9 cellular contexts compared by ENCODE assay signal in the genomic region with DNA sequence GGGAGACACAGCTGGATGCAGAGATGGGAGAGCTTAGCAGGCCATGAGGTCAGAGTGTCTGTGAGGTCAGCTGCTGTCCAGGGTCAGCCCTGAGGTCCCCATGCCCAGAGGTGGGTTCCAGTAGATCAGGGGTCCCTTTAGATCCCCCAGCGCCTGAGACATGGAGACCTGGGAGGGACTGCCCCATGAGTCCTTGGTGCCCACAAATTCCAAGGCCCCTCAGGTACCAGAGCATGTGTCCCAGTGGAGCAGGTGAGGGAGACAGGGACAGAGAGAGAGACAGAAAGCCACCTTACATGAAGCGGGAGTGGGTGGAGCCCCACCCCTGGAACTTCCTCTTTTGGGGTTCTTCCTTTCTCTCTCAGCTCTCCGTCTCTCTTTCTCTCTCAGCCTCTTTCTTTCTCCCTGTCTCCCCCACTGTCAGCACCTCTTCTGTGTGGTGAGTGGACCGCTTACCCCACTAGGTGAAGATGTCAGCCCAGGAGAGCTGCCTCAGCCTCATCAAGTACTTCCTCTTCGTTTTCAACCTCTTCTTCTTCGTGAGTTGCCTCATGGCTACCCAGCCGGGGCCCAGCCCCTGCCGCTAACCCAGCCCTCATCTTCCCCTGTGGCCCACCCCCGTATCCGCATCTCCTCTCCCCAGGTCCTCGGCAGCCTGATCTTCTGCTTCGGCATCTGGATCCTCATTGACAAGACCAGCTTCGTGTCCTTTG. TPM values are rescaled to one million over a fixed set of nuclear protein-coding genes. Genes with fewer than 3 reads are reported as not detected.
DNase-seq lines count a peak whose midpoint lies in the region; ATAC-seq, FAIRE-seq and TF ChIP-seq lines count a peak whose summit lies in the region.
"Had no signal": no experiment of that assay in that cellular context is flagged by ENCODE, and none has a peak within 500 bp of the region (broad histone marks: within the 10 kb centered on the region; RNA-seq: fewer than 3 reads in every experiment).

A gene with protein sequence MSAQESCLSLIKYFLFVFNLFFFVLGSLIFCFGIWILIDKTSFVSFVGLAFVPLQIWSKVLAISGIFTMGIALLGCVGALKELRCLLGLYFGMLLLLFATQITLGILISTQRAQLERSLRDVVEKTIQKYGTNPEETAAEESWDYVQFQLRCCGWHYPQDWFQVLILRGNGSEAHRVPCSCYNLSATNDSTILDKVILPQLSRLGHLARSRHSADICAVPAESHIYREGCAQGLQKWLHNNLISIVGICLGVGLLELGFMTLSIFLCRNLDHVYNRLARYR (plus strand): TSS at position 336 of the 713 bp plus-strand sequence. CDS start 135 bp downstream, at position 471.

- peaks cover 57% of the 10 kb centered on the region for H3K4me1 Mint-ChIP-seq in T-helper 2 cell treated with Interferon-gamma antibody and Interleukin-4, amounts not matched to agents 5 μg/mL and 100 μg/mL, for 36 hours (ENCODE audit: low read depth)

- H3K27ac Mint-ChIP-seq in T-helper 2 cell treated with Interferon-gamma antibody and Interleukin-4, amounts not matched to agents 5 μg/mL and 100 μg/mL, for 36 hours: peak within 1 kb of the TSS; percentile 98

- TF ChIP-seq EP300 in GM12878 (IDR thresholded peaks at IDR 0.05; ENCODE audit: borderline replicate concordance in 1 of 2, control insufficient read depth in 1 of 2, low read depth in 2 of 2, low read length in 2 of 2): no peak

- H3K36me3 ChIP-seq in GM12878 (ENCODE audit: control insufficient read depth in 2 of 2, insufficient read depth in 2 of 2, low read length in 1 of 2): 0 out of 4 replicates have a peak, but pooled peaks cover 0 to 3% of the 10 kb centered on the region in 2 experiments
- H3K36me3 ChIP-seq in psoas muscle (ENCODE audit: insufficient read depth in 1 of 2, low read depth in 1 of 2): peaks cover 0 to 3% of the 10 kb centered on the region in 2 donors

- in situ Hi-C loops in GM18951 (cut with MboI; ENCODE audit: low sequenced_read_pairs, unreplicated experiment): no loop called here
- in situ Hi-C loops in GM12878 (cut with MboI): no loop called here

- H3K4me1 ChIP-seq in GM12878 (ENCODE audit: control insufficient read depth, insufficient read depth, low read length) (peaks cover 60% of the 10 kb centered on the region), psoas muscle (peaks cover 5% of the 10 kb centered on the region)

- H3K27me3 ChIP-seq in GM12878 (replicated peaks in 1 of 2; ENCODE audit: control insufficient read depth in 2 of 2, insufficient read depth in 2 of 2, low read length in 1 of 2) (no peaks in the 10 kb centered on the region), psoas muscle (ENCODE audit: insufficient read depth in 3 of 3, low read length in 2 of 3) (no peaks in the 10 kb centered on the region)

- H4K20me1 ChIP-seq in GM12878 (ENCODE audit: control insufficient read depth, insufficient read depth): no peaks in the 10 kb centered on the region

- H2AFZ ChIP-seq in GM12878 (ENCODE audit: control insufficient read depth, low read depth, low read length): peak within 1 kb of the TSS; percentile 77

- intact Hi-C loops in GM12878 (cut with micrococcal nuclease; ENCODE audit: unreplicated experiment): no loop called here
- intact Hi-C loops in psoas muscle (cut with DNase I): no loop called here

- DNase-seq in T-helper 2 cell treated with Interferon-gamma antibody and Interleukin-4, amounts not matched to agents 5 μg/mL and 100 μg/mL, for 36 hours (ENCODE audit: low spot score): peak; percentile 53
- DNase-seq in GM12878 (ENCODE audit: low read depth, low spot score) (no peak), psoas muscle (no peak), anterior cingulate cortex (lab: John Stamatoyannopoulos, UW) (no peak)

- peak within 1 kb of the TSS; percentile 94 for H3K9ac ChIP-seq in GM12878 (ENCODE audit: control insufficient read depth, insufficient read depth, low read length)

- RAD21 ChIA-PET in GM12878 (lab: Charles Lee; ENCODE audit: unreplicated experiment): interaction anchor here (0.8 to 1.5 kb wide), 4 partner anchors 9 to 135 kb away, joined by 3 to 10 read pairs (median 4); partner anchors contain the start of gene ALDH16A1

- CTCF ChIA-PET in GM12878 (lab: Yijun Ruan, JAX): interaction anchor here (0.5 to 1.6 kb wide), 6 partner anchors 18 to 138 kb away, joined by 3 to 7 read pairs (median 4); partner anchors contain the start of genes FLT3LG and TEAD2

- POLR2A ChIA-PET in GM12878 (lab: Charles Lee): interaction anchor here (0.5 to 3.5 kb wide), 4 partner anchors 9 to 1165 kb away, joined by 3 to 24 read pairs (median 6); partner anchors contain the start of genes GYS1 and RUVBL2

- TF ChIP-seq CTCF in GM12878 (IDR thresholded peaks at IDR 0.05 in 2 of 3, conservative IDR thresholded peaks at IDR 0.05 in 1 of 3; ENCODE audit: control insufficient read depth in 2 of 3, extremely low read depth in 1 of 3, insufficient read depth in 1 of 3, low read depth in 3 of 3, low read length in 3 of 3): no peak
- TF ChIP-seq CTCF in psoas muscle (IDR thresholded peaks at IDR 0.05): no peak

- TF ChIP-seq POLR2A in GM18951 (IDR thresholded peaks at IDR 0.05; ENCODE audit: extremely low read depth, insufficient read depth, insufficient read length): peak; percentile 87
- peak; percentile 81 for TF ChIP-seq POLR2A in GM12878 (IDR thresholded peaks at IDR 0.05; ENCODE audit: low read depth, low read length)

- TSS peak; percentile 69 for BruUV-seq in GM12878 (replicated peaks; lab: Mats Ljungman, UMichigan)

- peaks cover 43% of the 10 kb centered on the region for H3K79me2 ChIP-seq in GM12878 (ENCODE audit: control insufficient read depth, insufficient read depth, low read length)

- peak; percentile 75 for FAIRE-seq in GM12878 (lab: Jason Lieb, UNC)

- H3K36me3 Mint-ChIP-seq in T-helper 2 cell treated with Interferon-gamma antibody and Interleukin-4, amounts not matched to agents 5 μg/mL and 100 μg/mL, for 36 hours (ENCODE audit: low read depth): peaks cover 34% of the 10 kb centered on the region

- WGBS in GM12878 (ENCODE audit: insufficient coverage, insufficient replicate concordance, low lambda C conversion rate, missing lambda C conversion rate): 2% methylated on average over 13 of the region's 13 CpGs
- 69 to 74% (median 71%) methylated on average over 12 to 13 of the region's 13 CpGs for WGBS in psoas muscle, 3 donors

- H3K27ac ChIP-seq in GM12878 (ENCODE audit: control insufficient read depth, insufficient read depth) (peak within 1 kb of the TSS; percentile 98), psoas muscle (no peak within 1 kb of the TSS)

- peak within 1 kb of the TSS; percentile 99 for H3K4me2 ChIP-seq in GM12878 (ENCODE audit: control insufficient read depth, insufficient read depth)

- H3K9me3 ChIP-seq in GM12878 (replicated peaks; ENCODE audit: control insufficient read depth, insufficient read depth, low read length) (no peaks in the 10 kb centered on the region), psoas muscle (no peaks in the 10 kb centered on the region)

- no peak for TF ChIP-seq RAD21 in GM12878 (IDR thresholded peaks at IDR 0.05; ENCODE audit: insufficient read depth, low read depth, low read length)

- H3K9me3 Mint-ChIP-seq in T-helper 2 cell treated with Interferon-gamma antibody and Interleukin-4, amounts not matched to agents 5 μg/mL and 100 μg/mL, for 36 hours: no peaks in the 10 kb centered on the region

- SMC1A ChIA-PET in GM12878 (lab: Charles Lee; ENCODE audit: uncharacterized antibody, unreplicated experiment): interaction anchor here (0.8 to 1.9 kb wide), 6 partner anchors 9 to 160 kb away, joined by 3 to 8 read pairs (median 4); partner anchors contain the start of gene SLC6A16

- peak; percentile 56 for ATAC-seq in GM12878
- no peak for ATAC-seq in psoas muscle
- ATAC-seq in HG03439 (IDR thresholded peaks at IDR 0.05; ENCODE audit: unreplicated experiment): no peak
- no peak for ATAC-seq in HG02610 (IDR thresholded peaks at IDR 0.05; ENCODE audit: unreplicated experiment)
- no peak for ATAC-seq in GM19324 (IDR thresholded peaks at IDR 0.05; ENCODE audit: low FRiP score, unreplicated experiment)
- ATAC-seq: HCT116 had no signal

- peak within 1 kb of the TSS; percentile 86 for H3K4me3 ChIP-seq in GM12878
- peak within 1 kb of the TSS; percentile 25 for H3K4me3 ChIP-seq in psoas muscle

- peak within 1 kb of the TSS; percentile 98 for H3K4me3 Mint-ChIP-seq in T-helper 2 cell treated with Interferon-gamma antibody and Interleukin-4, amounts not matched to agents 5 μg/mL and 100 μg/mL, for 36 hours

- no peaks in the 10 kb centered on the region for H3K27me3 Mint-ChIP-seq in T-helper 2 cell treated with Interferon-gamma antibody and Interleukin-4, amounts not matched to agents 5 μg/mL and 100 μg/mL, for 36 hours (ENCODE audit: low read depth)

RNA-seq across cellular contexts. Expression of the gene that starts here (rescaled TPM):
- total RNA-seq in GM12878 (2013; cell fraction: nucleolus; rRNA removed): 148 and 174 TPM in 2 replicates
- total RNA-seq in GM12878 (2014; rRNA removed) (106 and 121 TPM in 2 replicates), GM12878 (2014; rRNA removed; fragmentation: Illumina TruSeq; extraction: Trizol) (142 and 155 TPM in 2 replicates), GM12878 (2021) (256 and 267 TPM in 2 replicates), psoas muscle (1 to 10 TPM; 2.3 to 4.7 (median 4.4) TPM)
- 158 TPM for polyA plus RNA-seq in GM12878 (2011; ENCODE audit: low read depth)
- polyA plus RNA-seq in GM12878 (2011; rRNA removed) (17.7 and 34.1 TPM in 2 replicates), GM12878 (2014; fragmentation: Illumina TruSeq; extraction: Trizol) (243 and 359 TPM in 2 replicates), GM12878 (2014; fragmentation: Nextera tagmentation; extraction: Ambion mirVana) (10 to 100 TPM; 46.7 to 48.0 TPM), GM12878 (2014; rRNA removed) (161 and 178 TPM in 2 replicates), GM12878 (2016; fragmentation: Nextera tagmentation; extraction: Ambion mirVana) (10 to 100 TPM; 88.5 to 93.9 TPM), psoas muscle (1 to 10 TPM in 2 of 3 donors, under 1 TPM in 1; 0.66 to 1.6 (median 1.6) TPM)
- polyA plus RNA-seq in GM12878 (2011; cell fraction: cytosol; rRNA removed): 110 and 112 TPM in 2 replicates
- polyA plus RNA-seq in GM12878 (2011; cell fraction: nucleus; rRNA removed): 182 and 224 TPM in 2 replicates
- polyA plus RNA-seq in GM12878 (2012): 332 and 419 TPM in 2 replicates
- polyA minus RNA-seq in GM12878 (2011; rRNA and poly(A)+ RNA removed): 147 and 209 TPM in 2 replicates
- 76.3 and 87.6 TPM in 2 replicates for polyA minus RNA-seq in GM12878 (2011; cell fraction: cytosol; rRNA and poly(A)+ RNA removed)
- 43.4 and 77.2 TPM in 2 replicates for polyA minus RNA-seq in GM12878 (2011; cell fraction: nucleus; rRNA and poly(A)+ RNA removed)

Comparison
In these comparisons a context has a peak if more than half of its experiments do, and no peak if none do; other contexts are left out.
1. RNA of the gene that starts here (total RNA-seq): 106 to 267 TPM in GM12878; 2.3 to 4.7 TPM in psoas muscle; every median in the first group is over 10 times any median in the second.
2. RNA of the gene that starts here (polyA plus RNA-seq): 17.7 to 419 TPM in GM12878; 0.66 to 1.6 TPM in psoas muscle; every median in the first group is over 4 times any median in the second.